In the genomic region with DNA sequence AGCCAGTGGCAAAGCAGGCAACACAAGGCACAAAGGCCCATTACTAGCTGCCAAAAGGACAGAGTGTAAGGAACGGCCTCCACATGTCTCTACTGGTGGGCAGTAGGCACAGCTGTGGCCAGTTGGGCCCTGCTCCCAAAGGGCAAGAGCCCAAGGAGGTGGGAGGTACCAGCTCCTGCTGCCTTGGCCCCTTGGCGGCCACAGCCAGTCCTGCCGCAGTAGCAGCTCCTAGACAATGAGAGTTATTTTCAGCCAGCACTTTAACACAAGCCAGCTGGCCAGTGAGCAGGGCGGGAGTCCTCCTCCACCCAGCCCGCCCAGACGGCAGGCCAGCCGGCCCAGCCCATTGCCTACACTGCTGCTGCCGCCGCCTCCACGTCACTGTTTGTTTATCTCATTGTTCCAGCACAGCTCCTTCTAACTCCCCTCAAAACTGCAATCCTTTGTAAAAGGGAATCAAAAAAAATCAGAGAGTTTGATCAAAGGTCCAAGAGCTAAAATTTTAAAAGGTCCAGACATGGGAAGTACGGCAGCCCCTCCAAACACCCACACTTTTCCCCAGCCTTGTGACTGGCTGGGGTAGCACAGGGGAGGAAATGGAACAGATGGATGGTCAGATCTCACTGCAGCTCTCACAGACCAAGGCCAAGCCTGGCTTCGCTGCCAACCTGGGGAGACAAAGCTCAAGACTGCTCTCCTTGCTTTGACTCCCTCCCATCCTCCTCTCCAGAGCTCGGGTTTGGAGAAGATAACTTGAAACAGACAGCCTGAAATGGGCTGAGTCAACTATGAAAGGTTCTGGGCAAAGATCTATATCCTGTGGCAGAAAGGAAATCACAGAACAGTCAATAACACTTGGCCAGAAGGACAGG, we compare ENCODE assay signal across 8 cellular contexts. TPM values are rescaled to one million over a fixed set of nuclear protein-coding genes. Genes with fewer than 3 reads are reported as not detected.
DNase-seq lines count a peak whose midpoint lies in the region; ATAC-seq, FAIRE-seq and TF ChIP-seq lines count a peak whose summit lies in the region.

No MANE protein-coding gene starts in this region.

- H3K79me2 ChIP-seq in HepG2 (ENCODE audit: insufficient read depth, low read length), result no peaks in the 10 kb centered on the region

- no peaks in the 10 kb centered on the region for H3K36me3 ChIP-seq in SJSA1
- no peaks in the 10 kb centered on the region for H3K36me3 ChIP-seq in duodenal mucosa (ENCODE audit: control insufficient read depth in 1 of 2, insufficient read depth in 2 of 2, low read length in 2 of 2)
- no peaks in the 10 kb centered on the region for H3K36me3 ChIP-seq in HepG2 (replicated peaks in 1 of 2; ENCODE audit: control insufficient read depth in 1 of 2, insufficient read depth in 2 of 2, low read length in 2 of 2)

- H3K4me2 ChIP-seq in HepG2 (ENCODE audit: low read depth, low read length), result peak overlapping the region; percentile 83

- peak overlapping the region; percentile 2 for H2AFZ ChIP-seq in HepG2 (ENCODE audit: low read length)

- peak overlapping the region; percentile 64 for H3K27ac ChIP-seq in SJSA1
- H3K27ac ChIP-seq in duodenal mucosa (ENCODE audit: low read depth, low read length), result peak overlapping the region; percentile 76
- no peak overlapping the region for H3K27ac ChIP-seq in HepG2 (ENCODE audit: extremely low read length, insufficient read depth, low read length)

- H3K9me3 ChIP-seq in SJSA1 (replicated peaks), result no peaks in the 10 kb centered on the region
- no peaks in the 10 kb centered on the region for H3K9me3 ChIP-seq in duodenal mucosa (ENCODE audit: control insufficient read depth in 1 of 2, low read length in 2 of 2)
- no peaks in the 10 kb centered on the region for H3K9me3 ChIP-seq in HepG2 (ENCODE audit: low read length)

- no TSS peak for BruUV-seq in HepG2 (replicated peaks; lab: Mats Ljungman, UMichigan)

- intact Hi-C loops in HepG2 (cut with micrococcal nuclease; ENCODE audit: unreplicated experiment), result no loop called here

- no peak for TF ChIP-seq RAD21 in HepG2 (CRISPR knock-in tag; IDR thresholded peaks at IDR 0.05)

- H4K20me1 ChIP-seq in HepG2 (ENCODE audit: insufficient read depth, low read length), result no peaks in the 10 kb centered on the region

- H3K27me3 ChIP-seq in SJSA1 (replicated peaks) (no peaks in the 10 kb centered on the region), duodenal mucosa (ENCODE audit: control insufficient read depth in 1 of 2, insufficient read depth in 2 of 2, low read length in 2 of 2) (no peaks in the 10 kb centered on the region), HepG2 (ENCODE audit: control insufficient read depth in 1 of 2, insufficient read depth in 2 of 2, low read length in 2 of 2) (no peaks in the 10 kb centered on the region; a peak in 1 of 5 replicates)

- H3K9ac ChIP-seq in duodenal mucosa (ENCODE audit: low read depth in 1 of 2, low read length in 2 of 2) (peak overlapping the region; percentile 38 to 44), HepG2 (ENCODE audit: insufficient read depth, low read depth, low read length) (no peak overlapping the region; the same call in 1 of the 2 replicates)

- POLR2A ChIA-PET in HepG2 (lab: Yijun Ruan, JAX), result interaction anchor here (1.0 to 2.5 kb wide), 5 partner anchors 10 to 169 kb away, joined by 3 to 15 read pairs (median 4); a partner anchor contains a TSS

- ATAC-seq in HepG2, result peak; percentile 97
- ATAC-seq in stimulated activated memory B cell treated with anti-CD40 and anti-IgM and Interleukin-4, amounts not matched to agents 10 μg/mL and 1 μg/mL and 100 μg/mL, for 72 hours, result no peak
- no peak for ATAC-seq in HG03457 (IDR thresholded peaks at IDR 0.05; ENCODE audit: unreplicated experiment)

- peak overlapping the region; percentile 94 for H3K27ac Mint-ChIP-seq in stimulated activated memory B cell treated with anti-CD40 and anti-IgM and Interleukin-4, amounts not matched to agents 10 μg/mL and 1 μg/mL and 100 μg/mL, for 72 hours

- CTCF ChIA-PET in HepG2 (lab: Yijun Ruan, JAX; ENCODE audit: low intra/inter-chr PET ratio, low total read pairs), result no interaction called here

- H3K36me3 Mint-ChIP-seq in stimulated activated memory B cell treated with anti-CD40 and anti-IgM and Interleukin-4, amounts not matched to agents 10 μg/mL and 1 μg/mL and 100 μg/mL, for 72 hours, result peaks cover 8% of the 10 kb centered on the region

- in situ Hi-C loops in HepG2 (cut with HindIII; ENCODE audit: extremely low pct_ligation_motif_present, low pct_unique_long_range_greater_than_20kb), result no loop called here

- TF ChIP-seq EP300 in HepG2 (IDR thresholded peaks at IDR 0.05; ENCODE audit: low read depth in 2 of 2, low read length in 2 of 2), result no peak
- no peak for TF ChIP-seq EP300 in HepG2 (CRISPR knock-in tag; IDR thresholded peaks at IDR 0.05; ENCODE audit: borderline replicate concordance)

- H3K9me3 Mint-ChIP-seq in stimulated activated memory B cell treated with anti-CD40 and anti-IgM and Interleukin-4, amounts not matched to agents 10 μg/mL and 1 μg/mL and 100 μg/mL, for 72 hours, result no peaks in the 10 kb centered on the region

- peak; percentile 79 for DNase-seq in A172 (ENCODE audit: low spot score)
- peak; percentile 54 for DNase-seq in GOT3 (lab: John Stamatoyannopoulos, UW)
- DNase-seq in SJSA1 (ENCODE audit: low read depth in 1 of 2, low spot score in 2 of 2), result peak; percentile 90 to 94
- DNase-seq in HepG2 (ENCODE audit: low spot score), result peak; percentile 47
- no peak for DNase-seq in RCC 7860 (ENCODE audit: low spot score)

- no peaks in the 10 kb centered on the region for H3K27me3 Mint-ChIP-seq in stimulated activated memory B cell treated with anti-CD40 and anti-IgM and Interleukin-4, amounts not matched to agents 10 μg/mL and 1 μg/mL and 100 μg/mL, for 72 hours

- no peak for TF ChIP-seq CTCF in HepG2 (CRISPR knock-in tag; IDR thresholded peaks at IDR 0.05)

- H3K4me1 ChIP-seq in SJSA1 (replicated peaks) (peaks cover 41% of the 10 kb centered on the region), duodenal mucosa (ENCODE audit: control insufficient read depth in 1 of 2, insufficient read depth in 2 of 2, low read length in 2 of 2) (peaks cover 44 to 48% of the 10 kb centered on the region in 2 donors), HepG2 (ENCODE audit: insufficient read depth, low read length) (peaks cover 24% of the 10 kb centered on the region)

- H3K4me3 Mint-ChIP-seq in stimulated activated memory B cell treated with anti-CD40 and anti-IgM and Interleukin-4, amounts not matched to agents 10 μg/mL and 1 μg/mL and 100 μg/mL, for 72 hours, result peak overlapping the region; percentile 22

- peaks cover 90% of the 10 kb centered on the region for H3K4me1 Mint-ChIP-seq in stimulated activated memory B cell treated with anti-CD40 and anti-IgM and Interleukin-4, amounts not matched to agents 10 μg/mL and 1 μg/mL and 100 μg/mL, for 72 hours

- H3K4me3 ChIP-seq in SJSA1 (no peak overlapping the region), duodenal mucosa (ENCODE audit: low read depth in 1 of 2, low read length in 2 of 2) (peak overlapping the region in 1 of 2 donors; percentile 13), HepG2 (replicated peaks in 1 of 3; ENCODE audit: insufficient read depth in 1 of 3, low read depth in 2 of 3, low read length in 3 of 3) (peak overlapping the region; percentile 24 to 53 (median 31); a peak in 4 of 6 replicates)

- WGBS in HepG2 (ENCODE audit: low lambda C conversion rate), result 8% methylated on average over 10 of the region's 13 CpGs

- no peak for TF ChIP-seq POLR2A in HepG2 (IDR thresholded peaks at IDR 0.05; ENCODE audit: insufficient read depth in 1 of 2, low read depth in 2 of 2, low read length in 2 of 2)

- FAIRE-seq in HepG2 (lab: Jason Lieb, UNC) (no peak), RCC 7860 (lab: Jason Lieb, UNC) (no peak)

RNA-seq across cellular contexts. Expression of a gene that starts 33.5 kb away (rescaled TPM):
- 16.4 and 16.6 TPM in 2 replicates for total RNA-seq in A172 (2014; rRNA removed; shearing (Covaris generic))
- 12.9 and 19.2 TPM in 2 replicates for total RNA-seq in SJSA1 (2014; rRNA removed; shearing (Covaris generic))
- total RNA-seq in HepG2 (2016; rRNA removed; fragmentation: Illumina TruSeq; extraction: Trizol), result 0.79 and 1.1 TPM in 2 replicates
- total RNA-seq in HepG2 (2016; cell fraction: cytosol; rRNA removed; fragmentation: Illumina TruSeq; extraction: Trizol; ENCODE audit: low read depth), result 0.10 and 0.44 TPM in 2 replicates
- total RNA-seq in HepG2 (2016; cell fraction: insoluble cytoplasmic fraction; rRNA removed; fragmentation: Illumina TruSeq; extraction: Trizol), result 0.82 and 1.00 TPM in 2 replicates
- 0.55 and 0.80 TPM in 2 replicates for total RNA-seq in HepG2 (2016; cell fraction: membrane; rRNA removed; fragmentation: Illumina TruSeq; extraction: Trizol)
- total RNA-seq in HepG2 (2016; cell fraction: nucleus; rRNA removed; fragmentation: Illumina TruSeq; extraction: Trizol), result 0.65 and 1.0 TPM in 2 replicates
- 0.44 and 0.64 TPM in 2 replicates for polyA plus RNA-seq in HepG2 (2011; rRNA removed)
- 0.23 and 0.36 TPM in 2 replicates for polyA plus RNA-seq in HepG2 (2011; cell fraction: cytosol; rRNA removed)
- 1.2 and 1.3 TPM in 2 replicates for polyA plus RNA-seq in HepG2 (2011; cell fraction: nucleus; rRNA removed)
- polyA plus RNA-seq in HepG2 (2012), result 0.48 and 0.68 TPM in 2 replicates
- 0.08 TPM in 2 replicates for polyA plus RNA-seq in HepG2 (2016; cell fraction: cytosol; fragmentation: Illumina TruSeq; extraction: Trizol; ENCODE audit: low read depth)
- 0.69 and 0.75 TPM in 2 replicates for polyA plus RNA-seq in HepG2 (2016; cell fraction: insoluble cytoplasmic fraction; fragmentation: Illumina TruSeq; extraction: Trizol; ENCODE audit: low read depth)
- polyA plus RNA-seq in HepG2 (2016; cell fraction: membrane; fragmentation: Illumina TruSeq; extraction: Trizol; ENCODE audit: low read depth), result 0.34 and 0.46 TPM in 2 replicates
- polyA plus RNA-seq in HepG2 (2016; cell fraction: nucleus; fragmentation: Illumina TruSeq; extraction: Trizol; ENCODE audit: insufficient read depth, low read depth), result 1.3 and 1.4 TPM in 2 replicates
- 1.4 and 10.5 TPM in 2 replicates for polyA minus RNA-seq in HepG2 (2011; rRNA and poly(A)+ RNA removed; ENCODE audit: low replicate concordance)
- 0.40 and 0.97 TPM in 2 replicates for polyA minus RNA-seq in HepG2 (2011; cell fraction: cytosol; rRNA and poly(A)+ RNA removed)
- 0.75 and 0.77 TPM in 2 replicates for polyA minus RNA-seq in HepG2 (2011; cell fraction: nucleus; rRNA and poly(A)+ RNA removed)

RNA-seq across cellular contexts. Expression of a gene that starts 50.3 kb away (rescaled TPM):
- 9.1 and 13.9 TPM in 2 replicates for total RNA-seq in A172 (2014; rRNA removed; shearing (Covaris generic))
- total RNA-seq in SJSA1 (2014; rRNA removed; shearing (Covaris generic)), result 2.3 and 6.5 TPM in 2 replicates
- 2.6 and 5.0 TPM in 2 replicates for total RNA-seq in HepG2 (2016; rRNA removed; fragmentation: Illumina TruSeq; extraction: Trizol)
- total RNA-seq in HepG2 (2016; cell fraction: cytosol; rRNA removed; fragmentation: Illumina TruSeq; extraction: Trizol; ENCODE audit: low read depth), result 2.2 and 2.3 TPM in 2 replicates
- 1.9 and 5.0 TPM in 2 replicates for total RNA-seq in HepG2 (2016; cell fraction: insoluble cytoplasmic fraction; rRNA removed; fragmentation: Illumina TruSeq; extraction: Trizol)
- 2.7 and 2.9 TPM in 2 replicates for total RNA-seq in HepG2 (2016; cell fraction: membrane; rRNA removed; fragmentation: Illumina TruSeq; extraction: Trizol)
- total RNA-seq in HepG2 (2016; cell fraction: nucleus; rRNA removed; fragmentation: Illumina TruSeq; extraction: Trizol), result 8.8 and 9.0 TPM in 2 replicates
- polyA plus RNA-seq in HepG2 (2011; rRNA removed), result 7.8 and 9.5 TPM in 2 replicates
- polyA plus RNA-seq in HepG2 (2011; cell fraction: cytosol; rRNA removed), result 3.0 and 3.2 TPM in 2 replicates
- 63.5 and 64.1 TPM in 2 replicates for polyA plus RNA-seq in HepG2 (2011; cell fraction: nucleus; rRNA removed)
- polyA plus RNA-seq in HepG2 (2012), result 4.6 and 6.6 TPM in 2 replicates
- 0.79 and 1.2 TPM in 2 replicates for polyA plus RNA-seq in HepG2 (2016; cell fraction: cytosol; fragmentation: Illumina TruSeq; extraction: Trizol; ENCODE audit: low read depth)
- 2.1 and 3.5 TPM in 2 replicates for polyA plus RNA-seq in HepG2 (2016; cell fraction: insoluble cytoplasmic fraction; fragmentation: Illumina TruSeq; extraction: Trizol; ENCODE audit: low read depth)
- 1.5 and 1.6 TPM in 2 replicates for polyA plus RNA-seq in HepG2 (2016; cell fraction: membrane; fragmentation: Illumina TruSeq; extraction: Trizol; ENCODE audit: low read depth)
- polyA plus RNA-seq in HepG2 (2016; cell fraction: nucleus; fragmentation: Illumina TruSeq; extraction: Trizol; ENCODE audit: insufficient read depth, low read depth), result 20.9 and 21.1 TPM in 2 replicates
- polyA minus RNA-seq in HepG2 (2011; rRNA and poly(A)+ RNA removed; ENCODE audit: low replicate concordance), result 10.3 and 11.0 TPM in 2 replicates
- 1.3 and 2.6 TPM in 2 replicates for polyA minus RNA-seq in HepG2 (2011; cell fraction: cytosol; rRNA and poly(A)+ RNA removed)
- 17.3 and 22.3 TPM in 2 replicates for polyA minus RNA-seq in HepG2 (2011; cell fraction: nucleus; rRNA and poly(A)+ RNA removed)
